Comparison of ENCODE assay signal across 8 cellular contexts in genomic region chr4:7723625-7724024, GRCh38.
"Had no signal": no experiment of that assay in that cellular context is flagged by ENCODE, and none has a peak within 500 bp of the region (broad histone marks: within the 10 kb centered on the region; RNA-seq: fewer than 3 reads in every experiment).

No MANE protein-coding gene starts in this region.

- ATAC-seq: GM23338, HepG2 had no signal

- H3K4me1 Mint-ChIP-seq: GM23338, IgD-negative memory B cell had no signal

- H3K36me3 Mint-ChIP-seq: IgD-negative memory B cell had no signal

- H3K27ac ChIP-seq: HL-60 had no signal

- H3K27ac Mint-ChIP-seq: GM23338, H9, IgD-negative memory B cell had no signal

- H3K4me3 Mint-ChIP-seq: GM23338, H9, IgD-negative memory B cell had no signal

- FAIRE-seq: H1, H54, HepG2 had no signal

- H3K4me3 ChIP-seq: GM23338 had no signal

- DNase-seq: H9, HCEC 1CT had no signal

- H3K4me2 ChIP-seq: GM23338 had no signal

- H2AFZ ChIP-seq: GM23338 had no signal
